ENCODE assay signal across 8 cellular contexts in genomic region chr17:46770818-46771600, GRCh38. TPM values are rescaled to one million over a fixed set of nuclear protein-coding genes. Genes with fewer than 3 reads are reported as not detected.
DNase-seq lines count a peak whose midpoint lies in the region; ATAC-seq and TF ChIP-seq lines count a peak whose summit lies in the region.

No MANE protein-coding gene starts in this region.

- H3K36me3 ChIP-seq in BE2C (no peaks in the 10 kb centered on the region), OCI-LY7 (ENCODE audit: insufficient read depth, low read length) (no peaks in the 10 kb centered on the region), breast epithelium (no peaks in the 10 kb centered on the region)

- DNase-seq in BE2C (peak; percentile 58), OCI-LY7 (ENCODE audit: low spot score) (peak; percentile 31), breast epithelium (ENCODE audit: low spot score in 2 of 2) (no peak), left lobe of liver (ENCODE audit: low spot score) (peak; percentile 66), COLO829 (ENCODE audit: low spot score) (no peak), NCI-H1105 (lab: John Stamatoyannopoulos, UW) (no peak)

- H3K4me1 Mint-ChIP-seq in stimulated activated naive CD8-positive, alpha-beta T cell treated with anti-CD3 and anti-CD28 coated beads, Interleukin-15, Interleukin-2, amounts not matched to agents 100 ng/mL and 50 ng/mL, for 24 hours (ENCODE audit: low read depth), result peaks cover 13% of the 10 kb centered on the region

- peaks cover 27% of the 10 kb centered on the region for H3K27me3 Mint-ChIP-seq in stimulated activated naive CD8-positive, alpha-beta T cell treated with anti-CD3 and anti-CD28 coated beads, Interleukin-15, Interleukin-2, amounts not matched to agents 100 ng/mL and 50 ng/mL, for 24 hours

- H3K27ac ChIP-seq in OCI-LY7 (ENCODE audit: low read depth, low read length, poor library complexity, severe bottlenecking) (no peak overlapping the region), breast epithelium (peak overlapping the region; percentile 52 to 90)

- ATAC-seq in GM18909 (IDR thresholded peaks at IDR 0.05; ENCODE audit: poor library complexity, unreplicated experiment) (peak; percentile 45), left lobe of liver (peak; percentile 68)

- no peaks in the 10 kb centered on the region for H3K9me3 ChIP-seq in BE2C
- no peaks in the 10 kb centered on the region for H3K9me3 ChIP-seq in OCI-LY7 (ENCODE audit: low read length)
- H3K9me3 ChIP-seq in breast epithelium, result no peaks in the 10 kb centered on the region

- H3K4me3 ChIP-seq in BE2C (ENCODE audit: low read depth, low read length) (peak overlapping the region; percentile 51), OCI-LY7 (ENCODE audit: low read depth, low read length, poor library complexity, severe bottlenecking) (peak overlapping the region; percentile 48), breast epithelium (peak overlapping the region; percentile 45 to 94 (median 62))

- no peaks in the 10 kb centered on the region for H3K79me2 ChIP-seq in OCI-LY7 (ENCODE audit: insufficient read depth, low read depth, low read length)

- H3K9me2 ChIP-seq in OCI-LY7 (ENCODE audit: insufficient read depth, low read length), result no peaks in the 10 kb centered on the region

- POLR2A ChIA-PET in OCI-LY7 (lab: Charles Lee), result no interaction called here

- intact Hi-C loops in OCI-LY7 (cut with micrococcal nuclease; ENCODE audit: unreplicated experiment), result no loop called here
- intact Hi-C loops in breast epithelium (cut with DNase I; ENCODE audit: low total_unique reads), result no loop called here

- peak overlapping the region; percentile 61 for H3K4me3 Mint-ChIP-seq in stimulated activated naive CD8-positive, alpha-beta T cell treated with anti-CD3 and anti-CD28 coated beads, Interleukin-15, Interleukin-2, amounts not matched to agents 100 ng/mL and 50 ng/mL, for 24 hours

- H3K27me3 ChIP-seq in BE2C (peaks cover 6% of the 10 kb centered on the region; the same call in 1 of the 2 replicates), breast epithelium (no peaks in the 10 kb centered on the region)

- TF ChIP-seq POLR2A in breast epithelium (IDR thresholded peaks at IDR 0.05), result no peak

- no peaks in the 10 kb centered on the region for H3K9me3 Mint-ChIP-seq in stimulated activated naive CD8-positive, alpha-beta T cell treated with anti-CD3 and anti-CD28 coated beads, Interleukin-15, Interleukin-2, amounts not matched to agents 100 ng/mL and 50 ng/mL, for 24 hours

- no peak overlapping the region for H3K27ac Mint-ChIP-seq in stimulated activated naive CD8-positive, alpha-beta T cell treated with anti-CD3 and anti-CD28 coated beads, Interleukin-15, Interleukin-2, amounts not matched to agents 100 ng/mL and 50 ng/mL, for 24 hours

- CTCF ChIA-PET in OCI-LY7 (lab: Charles Lee; ENCODE audit: unreplicated experiment), result no interaction called here

- no peaks in the 10 kb centered on the region; the same call in none of the 2 replicates for H3K4me1 ChIP-seq in BE2C
- H3K4me1 ChIP-seq in OCI-LY7 (ENCODE audit: insufficient read depth, low read length, poor library complexity, severe bottlenecking), result peaks cover 30% of the 10 kb centered on the region
- no peaks in the 10 kb centered on the region for H3K4me1 ChIP-seq in breast epithelium

- BruUV-seq in OCI-LY7 (replicated peaks; lab: Mats Ljungman, UMichigan), result no TSS peak

- no peaks in the 10 kb centered on the region for H4K20me1 ChIP-seq in OCI-LY7 (ENCODE audit: insufficient read depth, low read length)

- TF ChIP-seq CTCF in BE2C (IDR thresholded peaks at IDR 0.05; ENCODE audit: low read depth, low read length) (no peak), OCI-LY7 (conservative IDR thresholded peaks at IDR 0.05; ENCODE audit: low read length) (peak; percentile 39), breast epithelium (IDR thresholded peaks at IDR 0.05) (no peak)

- peak overlapping the region; percentile 58 for H3K4me2 ChIP-seq in OCI-LY7 (ENCODE audit: low read length)

- H3K36me3 Mint-ChIP-seq in stimulated activated naive CD8-positive, alpha-beta T cell treated with anti-CD3 and anti-CD28 coated beads, Interleukin-15, Interleukin-2, amounts not matched to agents 100 ng/mL and 50 ng/mL, for 24 hours (ENCODE audit: low read depth), result no peaks in the 10 kb centered on the region

- peak overlapping the region; percentile 29 for H2AFZ ChIP-seq in OCI-LY7 (ENCODE audit: low read length)

RNA-seq across cellular contexts. Expression of gene WNT3, which starts 47.5 kb away (rescaled TPM):
- 4.7 TPM for polyA plus RNA-seq in BE2C (2012; ENCODE audit: insufficient read depth, insufficient read length, low read depth)
- 4.9 and 5.6 TPM in 2 replicates for total RNA-seq in OCI-LY7 (2014; rRNA removed; shearing (Covaris generic))
- total RNA-seq in OCI-LY7 (2022), result 5.1 and 5.5 TPM in 2 replicates
- 1 to 10 TPM in 2 of 3 donors, under 1 TPM in 1; 0.48 to 2.9 (median 1.6) TPM for total RNA-seq in breast epithelium
- total RNA-seq in left lobe of liver, result 2.7 TPM

Comparison
In these comparisons a context has a peak if more than half of its experiments do, and no peak if none do; other contexts are left out.
1. DNase-seq: peak in BE2C (single experiment), OCI-LY7 (single experiment) and left lobe of liver (single experiment); none in breast epithelium (0 of 2), COLO829 (single experiment) and NCI-H1105 (single experiment).
2. Peak in every context shown above with its lines, with median percentiles within 50 percentile points of each other: H3K4me3 ChIP-seq.